In genomic region chr12:6632026-6632978, GRCh38 we compare ENCODE assay signal across 9 cellular contexts. TPM values are rescaled to one million over a fixed set of nuclear protein-coding genes. Genes with fewer than 3 reads are reported as not detected.
DNase-seq lines count a peak whose midpoint lies in the region; ATAC-seq lines count a peak whose summit lies in the region.
"Had no signal": no experiment of that assay in that cellular context is flagged by ENCODE, and none has a peak within 500 bp of the region (broad histone marks: within the 10 kb centered on the region; RNA-seq: fewer than 3 reads in every experiment).

No MANE protein-coding gene starts in this region.

- DNase-seq in G401 (ENCODE audit: low spot score), result peak; percentile 64
- peak; percentile 91 for DNase-seq in Jurkat, Clone E6-1 (ENCODE audit: low read depth, low spot score)
- DNase-seq in activated CD4-positive, alpha-beta T cell treated with anti-CD3 and anti-CD28 coated beads, Interleukin-2, amount 10 ng/mL, durations not matched to agents 24 days and 14 days, result peak; percentile 88
- DNase-seq in germinal center (ENCODE audit: low spot score), result peak; percentile 61
- peak; percentile 32 to 43 for DNase-seq in stimulated activated CD8-positive, alpha-beta memory T cell treated with anti-CD3 and anti-CD28 coated beads, Interleukin-7, amount 100 ng/mL, for 4 hours (ENCODE audit: low read depth in 2 of 2)
- no peak for DNase-seq in dedifferentiated amniotic fluid mesenchymal stem cell (ENCODE audit: extremely low spot score)
- DNase-seq in NCI-H1105 treated with DMSO at 0.1 percent for 48 hours (lab: John Stamatoyannopoulos, UW), result no peak

- intact Hi-C loops in activated CD4-positive, alpha-beta T cell treated with anti-CD3 and anti-CD28 coated beads, Interleukin-2, amount 10 ng/mL, durations not matched to agents 24 days and 14 days (cut with micrococcal nuclease), result no loop called here

- in situ Hi-C loops in G401 (cut with HindIII; ENCODE audit: low sequenced_read_pairs), result no loop called here

- no peaks in the 10 kb centered on the region for H3K27me3 Mint-ChIP-seq in activated CD4-positive, alpha-beta T cell treated with anti-CD3 and anti-CD28 coated beads, Interleukin-2, amount 10 ng/mL, durations not matched to agents 24 days and 14 days

- H3K4me1 Mint-ChIP-seq in activated CD4-positive, alpha-beta T cell treated with anti-CD3 and anti-CD28 coated beads, Interleukin-2, amount 10 ng/mL, durations not matched to agents 24 days and 14 days, result peaks cover 51% of the 10 kb centered on the region

- ATAC-seq in GM19455 (IDR thresholded peaks at IDR 0.05; ENCODE audit: unreplicated experiment), result peak; percentile 57

- no peaks in the 10 kb centered on the region for H3K36me3 Mint-ChIP-seq in activated CD4-positive, alpha-beta T cell treated with anti-CD3 and anti-CD28 coated beads, Interleukin-2, amount 10 ng/mL, durations not matched to agents 24 days and 14 days (ENCODE audit: low read depth)

- H3K4me3 ChIP-seq in Jurkat, Clone E6-1 (ENCODE audit: low read length), result no peak overlapping the region

- peak overlapping the region; percentile 84 for H3K4me3 Mint-ChIP-seq in activated CD4-positive, alpha-beta T cell treated with anti-CD3 and anti-CD28 coated beads, Interleukin-2, amount 10 ng/mL, durations not matched to agents 24 days and 14 days

- no peaks in the 10 kb centered on the region for H3K9me3 Mint-ChIP-seq in activated CD4-positive, alpha-beta T cell treated with anti-CD3 and anti-CD28 coated beads, Interleukin-2, amount 10 ng/mL, durations not matched to agents 24 days and 14 days

- H3K27ac Mint-ChIP-seq in activated CD4-positive, alpha-beta T cell treated with anti-CD3 and anti-CD28 coated beads, Interleukin-2, amount 10 ng/mL, durations not matched to agents 24 days and 14 days, result peak overlapping the region; percentile 94

RNA-seq across cellular contexts. Expression of gene LPAR5, which starts 3.5 kb away (rescaled TPM):
- 0.03 TPM in 1 of 2 replicates, not detected in the other for total RNA-seq in G401 (2014; rRNA removed; shearing (Covaris generic))
- polyA plus RNA-seq in Jurkat, Clone E6-1 (2012; ENCODE audit: insufficient read depth, insufficient read length), result 10.9 TPM
- 3.3 and 4.2 TPM in 2 replicates for total RNA-seq in activated CD4-positive, alpha-beta T cell treated with anti-CD3 and anti-CD28 coated beads, Interleukin-2, amount 10 ng/mL, durations not matched to agents 24 days and 14 days
- total RNA-seq: M059J had no signal

RNA-seq across cellular contexts. Expression of gene ACRBP, which starts 14.9 kb away (rescaled TPM):
- total RNA-seq in G401 (2014; rRNA removed; shearing (Covaris generic)), result not detected in 2 replicates
- polyA plus RNA-seq in Jurkat, Clone E6-1 (2012; ENCODE audit: insufficient read depth, insufficient read length), result 6.0 TPM
- 0.47 and 0.64 TPM in 2 replicates for total RNA-seq in activated CD4-positive, alpha-beta T cell treated with anti-CD3 and anti-CD28 coated beads, Interleukin-2, amount 10 ng/mL, durations not matched to agents 24 days and 14 days
- total RNA-seq: M059J had no signal

RNA-seq across cellular contexts. Expression of gene CHD4, which starts 25.1 kb away (rescaled TPM):
- 374 and 375 TPM in 2 replicates for total RNA-seq in G401 (2014; rRNA removed; shearing (Covaris generic))
- polyA plus RNA-seq in Jurkat, Clone E6-1 (2012; ENCODE audit: insufficient read depth, insufficient read length), result 113 TPM
- total RNA-seq in activated CD4-positive, alpha-beta T cell treated with anti-CD3 and anti-CD28 coated beads, Interleukin-2, amount 10 ng/mL, durations not matched to agents 24 days and 14 days, result 356 and 363 TPM in 2 replicates

RNA-seq across cellular contexts. Expression of gene ING4, which starts 30.6 kb away (rescaled TPM):
- 33.0 and 47.7 TPM in 2 replicates for total RNA-seq in G401 (2014; rRNA removed; shearing (Covaris generic))
- 59.8 TPM for polyA plus RNA-seq in Jurkat, Clone E6-1 (2012; ENCODE audit: insufficient read depth, insufficient read length)
- total RNA-seq in activated CD4-positive, alpha-beta T cell treated with anti-CD3 and anti-CD28 coated beads, Interleukin-2, amount 10 ng/mL, durations not matched to agents 24 days and 14 days, result 13.7 and 15.8 TPM in 2 replicates

RNA-seq across cellular contexts. Expression of gene ZNF384, which starts 56.9 kb away (rescaled TPM):
- total RNA-seq in G401 (2014; rRNA removed; shearing (Covaris generic)), result 14.9 and 25.5 TPM in 2 replicates
- 72.9 TPM for polyA plus RNA-seq in Jurkat, Clone E6-1 (2012; ENCODE audit: insufficient read depth, insufficient read length)
- total RNA-seq in activated CD4-positive, alpha-beta T cell treated with anti-CD3 and anti-CD28 coated beads, Interleukin-2, amount 10 ng/mL, durations not matched to agents 24 days and 14 days, result 83.6 and 84.4 TPM in 2 replicates

Comparison
In these comparisons a context has a peak if more than half of its experiments do, and no peak if none do; other contexts are left out.
1. DNase-seq: peak in G401 (single experiment), Jurkat, Clone E6-1 (single experiment), activated CD4-positive, alpha-beta T cell treated with anti-CD3 and anti-CD28 coated beads, Interleukin-2, amount 10 ng/mL, durations not matched to agents 24 days and 14 days (single experiment), germinal center (single experiment) and stimulated activated CD8-positive, alpha-beta memory T cell treated with anti-CD3 and anti-CD28 coated beads, Interleukin-7, amount 100 ng/mL, for 4 hours (2 of 2); none in dedifferentiated amniotic fluid mesenchymal stem cell (single experiment) and NCI-H1105 treated with DMSO at 0.1 percent for 48 hours (single experiment).